In the genomic region with DNA sequence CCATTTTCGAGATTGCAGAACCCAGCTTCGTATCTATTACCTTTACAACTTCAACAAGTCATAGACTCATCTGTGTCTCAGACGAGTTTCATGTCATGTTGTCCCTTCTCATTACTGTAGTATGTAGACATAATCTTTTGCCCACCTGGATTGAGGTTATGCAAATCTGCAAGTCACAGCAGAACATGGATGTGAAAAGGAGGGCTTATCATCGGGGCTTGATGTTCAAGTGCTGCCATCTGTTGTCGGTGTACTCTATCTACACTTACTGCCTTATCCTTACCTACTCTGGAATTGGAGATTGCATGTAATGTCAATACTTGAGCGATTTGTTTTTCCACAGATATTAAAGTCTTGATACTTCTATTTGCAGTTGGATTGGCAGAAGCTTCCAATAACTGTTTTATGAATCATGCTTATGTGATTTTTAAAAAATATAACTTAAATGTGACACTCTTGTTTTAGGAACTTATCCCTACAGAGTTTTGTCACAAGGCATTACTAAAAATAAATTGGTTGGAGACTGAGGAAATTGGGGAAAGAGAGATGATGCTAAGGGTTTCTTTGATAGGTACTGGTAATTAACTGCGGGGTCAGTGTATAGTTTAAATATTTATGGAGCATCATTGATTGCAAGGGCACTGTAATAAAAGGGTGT, we compare ENCODE assay signal across 9 cellular contexts. TPM values are rescaled to one million over a fixed set of nuclear protein-coding genes. Genes with fewer than 3 reads are reported as not detected.
DNase-seq lines count a peak whose midpoint lies in the region; TF ChIP-seq lines count a peak whose summit lies in the region.
"Had no signal": no experiment of that assay in that cellular context is flagged by ENCODE, and none has a peak within 500 bp of the region (broad histone marks: within the 10 kb centered on the region; RNA-seq: fewer than 3 reads in every experiment).

No MANE protein-coding gene starts in this region.

- DNase-seq in AG04450 (ENCODE audit: low read depth, low spot score) = peak; percentile 66
- peak; percentile 69 for DNase-seq in HEK293T (ENCODE audit: extremely low spot score)
- peak in 2 of 3 donors; percentile 52 to 70 for DNase-seq in Peyer's patch
- peak; percentile 56 for DNase-seq in amniotic stem cell (lab: John Stamatoyannopoulos, UW)
- DNase-seq in iPS DF 4.7 (ENCODE audit: extremely low read depth, low spot score) = peak; percentile 71
- DNase-seq in stimulated activated CD4-positive, alpha-beta T cell treated with anti-CD3 and anti-CD28 coated beads, Interleukin-1b, Interleukin-23, amount 100 ng/mL, for 48 hours = peak; percentile 23

- POLR2A ChIA-PET in AG04450 (lab: Yijun Ruan, JAX) = no interaction called here
- POLR2A ChIA-PET in HEK293T (lab: Yijun Ruan, JAX) = no interaction called here

- peaks cover 0 to 16% (median 3%) of the 10 kb centered on the region in 4 donors for H3K4me1 ChIP-seq in Peyer's patch

- CTCF ChIA-PET in AG04450 (lab: Charles Lee) = interaction anchor here (0.5 to 6.2 kb wide), 41 partner anchors 8 to 266 kb away, joined by 3 to 145 read pairs (median 5); no protein-coding TSS in a partner anchor
- CTCF ChIA-PET in HEK293T (lab: Yijun Ruan, JAX) = interaction anchor here (0.6 to 2.0 kb wide), 3 partner anchors 10 to 1116 kb away, joined by 3 to 11 read pairs (median 4); no protein-coding TSS in a partner anchor

- H3K27ac ChIP-seq in AG04450 (ENCODE audit: low read depth, low read length) (no peak overlapping the region), Peyer's patch (no peak overlapping the region)
- H3K27ac ChIP-seq: skin epidermis had no signal

- H3K9me3 ChIP-seq in AG04450 (ENCODE audit: control insufficient read depth, insufficient read depth, low read length) (no peaks in the 10 kb centered on the region), Peyer's patch (no peaks in the 10 kb centered on the region)

- no peak for TF ChIP-seq POLR2A in Peyer's patch (IDR thresholded peaks at IDR 0.05)

- H3K27me3 ChIP-seq in AG04450 (ENCODE audit: control insufficient read depth, insufficient read depth, low read length) (no peaks in the 10 kb centered on the region), Peyer's patch (no peaks in the 10 kb centered on the region)

- TF ChIP-seq CTCF in AG04450 (IDR thresholded peaks at IDR 0.05; ENCODE audit: low read depth, low read length) = peak; percentile 86
- peak; percentile 76 for TF ChIP-seq CTCF in GM12873 (IDR thresholded peaks at IDR 0.05; ENCODE audit: insufficient read depth, low read depth, low read length, missing control alignments)
- TF ChIP-seq CTCF in LNCAP (IDR thresholded peaks at IDR 0.05) = peak; percentile 76
- TF ChIP-seq CTCF in Peyer's patch (IDR thresholded peaks at IDR 0.05) = peak; percentile 26 to 88 (median 76)

- no peaks in the 10 kb centered on the region for H3K36me3 ChIP-seq in Peyer's patch

- no peak overlapping the region for H3K4me3 ChIP-seq in AG04450 (ENCODE audit: low read depth, low read length)
- no peak overlapping the region for H3K4me3 ChIP-seq in Peyer's patch
- H3K4me3 ChIP-seq: skin epidermis had no signal

TF ChIP-seq in HEK293T, 16 proteins besides CTCF, POLR2A, EP300 and RAD21:
- TF ChIP-seq L3MBTL2 (conservative IDR thresholded peaks at IDR 0.05) (no peak), ZNF384 (IDR thresholded peaks at IDR 0.05) (0 out of 2 replicates have a peak, but pooled peaks have one; percentile 5)

RNA-seq across cellular contexts. Expression of gene GOPC, which starts 3.0 kb away (rescaled TPM):
- 25.0 and 37.8 TPM in 2 replicates for polyA plus RNA-seq in AG04450 (2011; rRNA removed)
- polyA minus RNA-seq in AG04450 (2011; rRNA and poly(A)+ RNA removed) = 12.3 and 21.9 TPM in 2 replicates
- 10 to 100 TPM; 16.6 to 23.9 (median 18.4) TPM for total RNA-seq in Peyer's patch
